In the genomic region with DNA sequence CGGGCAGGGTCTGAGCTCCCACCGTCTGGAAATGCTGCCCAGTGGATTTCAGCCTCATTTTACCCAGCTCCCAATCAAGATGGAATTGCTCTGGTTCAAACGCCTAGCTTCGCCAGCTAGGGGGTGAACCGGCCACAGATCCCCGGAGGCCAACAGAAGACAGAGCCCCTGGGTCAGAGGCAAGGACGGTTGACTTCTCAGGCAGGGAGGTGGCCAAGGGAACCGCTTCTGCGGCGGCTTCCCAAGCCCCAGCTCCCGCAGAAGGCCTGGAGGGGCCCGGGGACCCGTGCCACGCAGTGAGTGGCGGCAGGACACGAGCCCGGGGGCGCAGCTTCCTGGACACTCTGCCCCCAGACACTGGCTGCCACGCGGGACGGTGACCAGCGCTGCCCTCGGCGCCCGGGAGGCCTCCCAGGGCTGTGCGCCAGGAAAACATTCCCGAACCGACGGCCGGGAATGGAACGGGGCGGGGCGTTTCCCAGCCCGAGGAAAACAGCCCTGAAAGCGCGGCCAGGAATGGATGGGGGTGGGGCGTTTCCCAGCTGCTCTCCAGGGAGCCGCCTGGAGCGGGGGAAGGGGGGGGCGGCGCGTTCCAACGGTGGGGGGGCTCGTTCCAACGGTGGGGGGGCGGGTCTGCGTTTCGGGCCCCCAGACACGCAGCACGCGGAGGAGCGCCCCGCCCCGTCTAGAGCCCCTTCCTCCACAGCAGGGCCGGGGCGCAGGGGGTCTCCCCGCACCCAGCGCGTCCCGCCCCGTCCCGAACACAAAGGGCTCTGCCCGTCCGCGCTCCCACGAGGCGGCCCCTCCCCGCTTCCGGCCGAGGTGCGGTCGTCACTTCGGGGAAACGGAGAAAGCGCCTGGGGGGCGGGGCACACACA, we compare ENCODE assay signal across 9 cellular contexts. TPM values are rescaled to one million over a fixed set of nuclear protein-coding genes. Genes with fewer than 3 reads are reported as not detected.
A peak's percentile ranks its signal among the peaks of the same experiment; 100 is the strongest.
DNase-seq lines count a peak whose midpoint lies in the region; ATAC-seq, FAIRE-seq and TF ChIP-seq lines count a peak whose summit lies in the region.
"Had no signal": no experiment of that assay in that cellular context is flagged by ENCODE, and none has a peak within 500 bp of the region (broad histone marks: within the 10 kb centered on the region; RNA-seq: fewer than 3 reads in every experiment).

No MANE protein-coding gene starts in this region.

- peak; percentile 85 for TF ChIP-seq POLR2A in H54 (IDR thresholded peaks at IDR 0.05; ENCODE audit: low read depth, low read length)

- H3K9me3 ChIP-seq in CD4-positive, alpha-beta memory T cell (ENCODE audit: control insufficient read depth in 1 of 2, low read length in 2 of 2) = peaks cover 0 to 2% of the 10 kb centered on the region in 2 donors

- peak overlapping the region; percentile 89 for H3K27ac ChIP-seq in CD4-positive, alpha-beta memory T cell (ENCODE audit: low read depth, low read length)

- CTCF ChIA-PET in CD4-positive, alpha-beta memory T cell (lab: Charles Lee; ENCODE audit: partially characterized antibody) = interaction anchor here (0.7 to 4.0 kb wide), 20 partner anchors 9 to 118 kb away, joined by 3 to 33 read pairs (median 6); a partner anchor contains a TSS

- H3K36me3 Mint-ChIP-seq in CD4-positive, alpha-beta memory T cell = peaks cover 0 to 5% of the 10 kb centered on the region in 2 donors

- POLR2A ChIA-PET in CD4-positive, alpha-beta memory T cell (lab: Charles Lee; ENCODE audit: partially characterized antibody) = interaction anchor here (0.5 to 4.1 kb wide), 36 partner anchors 8 to 151 kb away, joined by 3 to 55 read pairs (median 5); a partner anchor contains a TSS

- peak overlapping the region in 6 of 7 donors; percentile 96 to 99 (median 97) for H3K27ac Mint-ChIP-seq in CD4-positive, alpha-beta memory T cell

- peaks cover 7 to 50% (median 29%) of the 10 kb centered on the region in 4 donors for H3K4me1 Mint-ChIP-seq in CD4-positive, alpha-beta memory T cell

- intact Hi-C loops in CD4-positive, alpha-beta memory T cell (cut with micrococcal nuclease) = loop anchor here (1.0 to 2.0 kb wide), 5 partner anchors 42 to 148 kb away; a partner anchor contains a TSS

- H3K4me3 ChIP-seq in CD4-positive, alpha-beta memory T cell (ENCODE audit: low read length in 2 of 2) = peak overlapping the region in 1 of 2 donors; percentile 59

- ATAC-seq in GM18858 (IDR thresholded peaks at IDR 0.05; ENCODE audit: unreplicated experiment) = no peak

- H3K27me3 Mint-ChIP-seq in CD4-positive, alpha-beta memory T cell = no peaks in the 10 kb centered on the region

- no peaks in the 10 kb centered on the region for H3K36me3 ChIP-seq in CD4-positive, alpha-beta memory T cell (ENCODE audit: insufficient read depth, low read length)

- peaks cover 20% of the 10 kb centered on the region for H3K4me1 ChIP-seq in CD4-positive, alpha-beta memory T cell (ENCODE audit: insufficient read depth, low read length)

- no peaks in the 10 kb centered on the region for H3K27me3 ChIP-seq in CD4-positive, alpha-beta memory T cell (ENCODE audit: insufficient read depth, low read length)

- peaks cover 0 to 3% (median 0%) of the 10 kb centered on the region in 8 donors for H3K9me3 Mint-ChIP-seq in CD4-positive, alpha-beta memory T cell

- H3K4me3 Mint-ChIP-seq in CD4-positive, alpha-beta memory T cell = peak overlapping the region; percentile 77 to 91 (median 84)

- DNase-seq in CD4-positive, alpha-beta memory T cell = peak; percentile 85 to 90 (median 86)
- peak; percentile 92 for DNase-seq in H54 (ENCODE audit: insufficient read length, low spot score)
- DNase-seq in NCI-H2227 treated with DMSO at 0.1 percent for 48 hours (lab: John Stamatoyannopoulos, UW) = peak; percentile 86
- peak; percentile 72 to 83 for DNase-seq in activated CD8-positive, alpha-beta memory T cell treated with anti-CD3 and anti-CD28 coated beads for 4 hours (ENCODE audit: low read depth in 2 of 2)
- peak; percentile 78 for DNase-seq in effector CD4-positive, alpha-beta T cell
- peak; percentile 71 for DNase-seq in medulla oblongata (ENCODE audit: extremely low spot score)
- peak; percentile 75 to 85 (median 85) for DNase-seq in stimulated activated CD4-positive, alpha-beta T cell treated with anti-CD3 and anti-CD28 coated beads, TNF-alpha, amount 100 ng/mL, for 48 hours (ENCODE audit: low read depth in 3 of 3)

- no peak for FAIRE-seq in H54 (lab: Jason Lieb, UNC)

RNA-seq across cellular contexts. Expression of a gene that starts 13.5 kb away (rescaled TPM):
- 1 to 10 TPM; 2.2 to 2.4 TPM for total RNA-seq in CD4-positive, alpha-beta memory T cell
- not detected for polyA plus RNA-seq in CD4-positive, alpha-beta memory T cell

RNA-seq across cellular contexts. Expression of a gene that starts 35.2 kb away (rescaled TPM):
- 1 to 10 TPM; 6.2 to 7.2 TPM for total RNA-seq in CD4-positive, alpha-beta memory T cell
- 100 to 1,000 TPM in 1 of 2 donors, 1 to 10 TPM in 1; 9.1 to 108 TPM for polyA plus RNA-seq in CD4-positive, alpha-beta memory T cell

RNA-seq across cellular contexts. Expression of a gene that starts 38.2 kb away (rescaled TPM):
- not detected for total RNA-seq in CD4-positive, alpha-beta memory T cell
- polyA plus RNA-seq in CD4-positive, alpha-beta memory T cell = under 1 TPM in 1 of 2 donors, not detected in 1; 0.14 TPM
- total RNA-seq: T-helper 1 cell treated with Interleukin-12 subunit alpha and Interleukin-12 subunit beta and Interleukin-4 antibody, amounts not matched to agents 30 ng/mL and 1 ng/mL, for 36 hours had no signal

RNA-seq across cellular contexts. Expression of a gene that starts 42.0 kb away (rescaled TPM):
- 100 to 1,000 TPM; 119 to 121 TPM for total RNA-seq in CD4-positive, alpha-beta memory T cell
- 1,000 to 10,000 TPM; 2,073 to 2,173 TPM for polyA plus RNA-seq in CD4-positive, alpha-beta memory T cell

RNA-seq across cellular contexts. Expression of a gene that starts 48.2 kb away (rescaled TPM):
- 100 to 1,000 TPM; 202 to 203 TPM for total RNA-seq in CD4-positive, alpha-beta memory T cell
- polyA plus RNA-seq in CD4-positive, alpha-beta memory T cell = 1,000 to 10,000 TPM; 2,491 to 3,716 TPM
